ENCODE assay signal across 10 cellular contexts in the genomic region with DNA sequence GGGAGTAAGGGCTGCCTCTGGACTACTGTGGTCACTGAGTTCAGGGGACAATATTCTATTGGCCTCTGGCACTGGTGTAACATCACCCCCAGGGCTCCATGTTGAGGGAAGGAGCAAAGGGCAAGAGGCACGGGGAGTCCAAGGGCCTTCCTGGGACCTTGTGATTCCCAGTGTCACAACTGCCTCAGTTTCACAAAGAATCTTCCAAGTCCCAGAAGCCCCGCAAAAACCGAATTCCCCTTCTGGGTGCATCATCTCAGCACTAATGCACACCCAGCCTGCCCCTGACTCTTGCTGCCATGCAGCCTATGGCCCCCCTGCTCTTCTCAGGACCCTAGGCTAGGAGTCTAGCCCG. TPM values are rescaled to one million over a fixed set of nuclear protein-coding genes. Genes with fewer than 3 reads are reported as not detected.
DNase-seq lines count a peak whose midpoint lies in the region; ATAC-seq, FAIRE-seq and TF ChIP-seq lines count a peak whose summit lies in the region.
"Had no signal": no experiment of that assay in that cellular context is flagged by ENCODE, and none has a peak within 500 bp of the region (broad histone marks: within the 10 kb centered on the region; RNA-seq: fewer than 3 reads in every experiment).

No MANE protein-coding gene starts in this region.

- peak in 1 of 2 donors; percentile 35 for DNase-seq in suprapubic skin (ENCODE audit: low spot score in 2 of 2)
- no peak for DNase-seq in RCC 7860 (ENCODE audit: low spot score)
- no peak for DNase-seq in BE2C
- DNase-seq: naive B cell, RPMI8226 had no signal

- H3K27me3 ChIP-seq in HUES48 (ENCODE audit: control insufficient read depth, insufficient read depth, low read length) (peaks cover 7% of the 10 kb centered on the region), suprapubic skin (no peaks in the 10 kb centered on the region), BE2C (peaks cover 18% of the 10 kb centered on the region)

- H3K4me3 ChIP-seq in HUES48 (ENCODE audit: low read depth, low read length) (no peak overlapping the region), mesodermal cell (ENCODE audit: extremely low read depth, insufficient read depth, low read length, poor library complexity, severe bottlenecking) (peak overlapping the region; percentile 2), suprapubic skin (no peak overlapping the region), BE2C (ENCODE audit: low read depth, low read length) (no peak overlapping the region)

- H3K9me3 ChIP-seq in HUES48 (ENCODE audit: control insufficient read depth, insufficient read depth, low read length) (no peaks in the 10 kb centered on the region), mesodermal cell (ENCODE audit: control insufficient read depth, low read length) (no peaks in the 10 kb centered on the region), suprapubic skin (no peaks in the 10 kb centered on the region), BE2C (no peaks in the 10 kb centered on the region)

- no peak for FAIRE-seq in RCC 7860 (lab: Jason Lieb, UNC)

- WGBS in mesodermal cell (ENCODE audit: insufficient coverage in 2 of 2), 2 experiments: 100% methylated on average over 2 to 3 of the region's 4 CpGs
- WGBS in suprapubic skin: 89% methylated on average over 4 of the region's 4 CpGs

- TF ChIP-seq CTCF in suprapubic skin (IDR thresholded peaks at IDR 0.05): no peak
- TF ChIP-seq CTCF in BE2C (IDR thresholded peaks at IDR 0.05; ENCODE audit: low read depth, low read length): no peak

- no peak for ATAC-seq in HG03457 (IDR thresholded peaks at IDR 0.05; ENCODE audit: unreplicated experiment)
- ATAC-seq in HG02623 (IDR thresholded peaks at IDR 0.05; ENCODE audit: unreplicated experiment): no peak

- no peak for TF ChIP-seq POLR2A in suprapubic skin (IDR thresholded peaks at IDR 0.05)

- no peak for TF ChIP-seq EP300 in suprapubic skin (IDR thresholded peaks at IDR 0.05)

- H3K36me3 ChIP-seq in HUES48 (ENCODE audit: control insufficient read depth, insufficient read depth, low read length) (peaks cover 70% of the 10 kb centered on the region), mesodermal cell (ENCODE audit: control insufficient read depth, insufficient read depth, low read length) (peaks cover 87% of the 10 kb centered on the region), suprapubic skin (peaks cover 62% of the 10 kb centered on the region), BE2C (no peaks in the 10 kb centered on the region)

- H3K27ac ChIP-seq in HUES48 (ENCODE audit: low read depth, low read length): peak overlapping the region; percentile 44
- H3K27ac ChIP-seq in cingulate gyrus (ENCODE audit: low read depth, low read length): peak overlapping the region; percentile 99
- peak overlapping the region; percentile 100 for H3K27ac ChIP-seq in mesodermal cell (ENCODE audit: low read depth, low read length, severe bottlenecking)
- peak overlapping the region; percentile 42 for H3K27ac ChIP-seq in suprapubic skin

- no peak overlapping the region for H3K9ac ChIP-seq in HUES48 (ENCODE audit: low read depth, low read length)

- H3K4me1 ChIP-seq in HUES48 (ENCODE audit: control insufficient read depth, insufficient read depth, low read length): peaks cover 39% of the 10 kb centered on the region
- peaks cover 79% of the 10 kb centered on the region for H3K4me1 ChIP-seq in mesodermal cell (ENCODE audit: control insufficient read depth, insufficient read depth, low read length, poor library complexity, severe bottlenecking)
- peaks cover 98% of the 10 kb centered on the region for H3K4me1 ChIP-seq in suprapubic skin
- H3K4me1 ChIP-seq in BE2C: no peaks in the 10 kb centered on the region

RNA-seq across cellular contexts. Expression of gene AMOTL2, which starts 5.5 kb away (rescaled TPM):
- 59.7 TPM for polyA plus RNA-seq in mesodermal cell (2013, experiment 1 of 2)
- polyA plus RNA-seq in mesodermal cell (2013, experiment 2 of 2): 50.8 TPM
- 100 to 1,000 TPM in 2 of 4 donors, 10 to 100 TPM in 2; 80.4 to 118 (median 95.8) TPM for total RNA-seq in suprapubic skin
- 0.09 TPM for polyA plus RNA-seq in BE2C (2012; ENCODE audit: insufficient read depth, insufficient read length, low read depth)

Comparison
In these comparisons a context has a peak if more than half of its experiments do, and no peak if none do; other contexts are left out.
1. H3K27ac ChIP-seq: peak in every context shown above with its lines; median percentile 100 in mesodermal cell; 99 in cingulate gyrus; 44 in HUES48; 42 in suprapubic skin.